ENCODE assay signal across 14 cellular contexts in the genomic region with DNA sequence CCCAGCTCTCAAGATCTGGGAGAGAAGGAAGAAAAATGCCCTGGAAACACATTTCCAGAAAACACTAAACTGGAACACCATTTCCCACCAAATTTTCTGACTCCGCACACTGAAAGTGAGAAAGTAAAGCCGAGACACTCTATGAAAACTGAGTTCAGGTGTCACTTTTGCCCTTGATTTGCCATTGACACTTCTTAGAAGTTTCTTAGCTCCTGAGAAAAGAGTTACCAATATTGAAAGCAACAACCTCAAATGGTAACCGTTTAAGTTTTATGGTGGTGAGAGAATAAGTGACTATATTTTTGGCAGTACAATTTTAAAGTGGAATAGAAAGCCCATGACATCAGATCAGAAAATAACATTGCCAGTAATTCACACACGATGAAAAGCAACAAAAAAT. TPM values are rescaled to one million over a fixed set of nuclear protein-coding genes. Genes with fewer than 3 reads are reported as not detected.
DNase-seq lines count a peak whose midpoint lies in the region; ATAC-seq and TF ChIP-seq lines count a peak whose summit lies in the region.
"Had no signal": no experiment of that assay in that cellular context is flagged by ENCODE, and none has a peak within 500 bp of the region (broad histone marks: within the 10 kb centered on the region; RNA-seq: fewer than 3 reads in every experiment).

No MANE protein-coding gene starts in this region.

- H3K27ac ChIP-seq in transverse colon (no peak overlapping the region), heart left ventricle (no peak overlapping the region)
- H3K27ac ChIP-seq: psoas muscle had no signal

- intact Hi-C loops in transverse colon (cut with DNase I; ENCODE audit: low total_unique reads) (no loop called here), heart left ventricle (cut with DNase I) (no loop called here), head of caudate nucleus (cut with DNase I) (no loop called here)

- H3K27me3 ChIP-seq in transverse colon (no peaks in the 10 kb centered on the region), heart left ventricle (peaks cover 0 to 11% (median 0%) of the 10 kb centered on the region in 9 donors)

- H3K4me1 ChIP-seq in transverse colon (peaks cover 0 to 4% (median 0%) of the 10 kb centered on the region in 4 donors), heart left ventricle (peaks cover 0 to 22% (median 0%) of the 10 kb centered on the region in 12 donors)
- H3K4me1 ChIP-seq: psoas muscle had no signal

- 68 to 74% methylated on average over 3 to 4 of the region's 4 CpGs for WGBS in transverse colon (ENCODE audit: low coverage in 1 of 2), 2 donors
- WGBS in heart left ventricle, 4 donors: 80 to 87% (median 83%) methylated on average over 4 of the region's 4 CpGs

- TF ChIP-seq CTCF in GM12865 (IDR thresholded peaks at IDR 0.05; ENCODE audit: insufficient read depth, low read depth, low read length, missing control alignments) (no peak), transverse colon (IDR thresholded peaks at IDR 0.05) (no peak), heart left ventricle (IDR thresholded peaks at IDR 0.05) (no peak)

- no peak for TF ChIP-seq POLR2A in transverse colon (IDR thresholded peaks at IDR 0.05)
- no peak for TF ChIP-seq POLR2A in heart left ventricle (IDR thresholded peaks at IDR 0.05)

- ATAC-seq in GM18907 (IDR thresholded peaks at IDR 0.05; ENCODE audit: unreplicated experiment) (peak; percentile 36), GM21786 (IDR thresholded peaks at IDR 0.05; ENCODE audit: unreplicated experiment) (peak; percentile 53), HG03460 (IDR thresholded peaks at IDR 0.05; ENCODE audit: unreplicated experiment) (peak; percentile 45), heart left ventricle (no peak)
- ATAC-seq: psoas muscle had no signal

- no peak for TF ChIP-seq EP300 in transverse colon (IDR thresholded peaks at IDR 0.05; ENCODE audit: low read depth)

- no peaks in the 10 kb centered on the region for H3K9me3 ChIP-seq in transverse colon
- no peaks in the 10 kb centered on the region for H3K9me3 ChIP-seq in heart left ventricle
- H3K9me3 ChIP-seq: psoas muscle had no signal

- in situ Hi-C loops in transverse colon (cut with MboI; ENCODE audit: low pct_ligation_motif_present in 1 of 4, low pct_unique_long_range_greater_than_20kb in 1 of 4, low sequenced_read_pairs in 3 of 4): no loop called here

- no peaks in the 10 kb centered on the region for H3K36me3 ChIP-seq in transverse colon
- peaks cover 0 to 9% (median 0%) of the 10 kb centered on the region in 9 donors for H3K36me3 ChIP-seq in heart left ventricle

- no peak overlapping the region for H3K4me3 ChIP-seq in GM12865 (ENCODE audit: low read depth, low read length)
- no peak overlapping the region for H3K4me3 ChIP-seq in transverse colon
- no peak overlapping the region for H3K4me3 ChIP-seq in heart left ventricle
- H3K4me3 ChIP-seq: psoas muscle had no signal

- DNase-seq in GM12865 (ENCODE audit: low read depth): peak; percentile 83
- DNase-seq in transverse colon: no peak
- no peak for DNase-seq in NK-92 treated with Interleukin-12 subunit alpha and Interleukin-12 subunit beta, amount 100 ng/mL, for 24 hours (lab: John Stamatoyannopoulos, UW)
- no peak for DNase-seq in heart left ventricle
- no peak for DNase-seq in head of caudate nucleus
- DNase-seq: AML-193; DMS79 treated with DMSO at 0.1 percent for 48 hours; KBM-7; NCI-H1694; psoas muscle; stimulated activated CD4-positive, alpha-beta T cell treated with anti-CD3 and anti-CD28 coated beads, Interleukin-1b, Interleukin-23, amount 100 ng/mL, for 48 hours had no signal

RNA-seq across cellular contexts. Expression of gene CD86, which starts 39.0 kb away (rescaled TPM):
- total RNA-seq in transverse colon: 1 to 10 TPM in 3 of 4 donors, not detected in 1; 1.4 to 4.6 (median 2.2) TPM
- 10 to 100 TPM in 2 of 9 donors, 1 to 10 TPM in 4, under 1 TPM in 3; 0.56 to 30.0 (median 1.8) TPM for total RNA-seq in heart left ventricle
- polyA plus RNA-seq in heart left ventricle: under 1 TPM; 0.38 to 0.86 TPM

Comparison
In these comparisons a context has a peak if more than half of its experiments do, and no peak if none do; other contexts are left out.
1. ATAC-seq: peak in GM18907 (single experiment), GM21786 (single experiment) and HG03460 (single experiment); none in heart left ventricle (0 of 4).